Comparison of ENCODE assay signal across 28 cellular contexts in genomic region chr2:228866781-228867180, GRCh38.
"Had no signal": no experiment of that assay in that cellular context is flagged by ENCODE, and none has a peak within 500 bp of the region (broad histone marks: within the 10 kb centered on the region; RNA-seq: fewer than 3 reads in every experiment).

No MANE protein-coding gene starts in this region.

- DNase-seq: activated CD4-positive, alpha-beta memory T cell treated with anti-CD3 and anti-CD28 coated beads, Interleukin-2, amount 10 ng/mL, durations not matched to agents 7 days and 5 days; activated CD4-positive, alpha-beta T cell treated with anti-CD3 and anti-CD28 coated beads, Interleukin-2, amount 10 ng/mL, durations not matched to agents 7 days and 5 days; activated CD8-positive, alpha-beta memory T cell treated with anti-CD3 and anti-CD28 coated beads, Interleukin-2, amount 50 U/mL, for 48 hours; activated gamma-delta T cell; activated naive CD4-positive, alpha-beta T cell treated with anti-CD3 and anti-CD28 coated beads, Interleukin-2, amount 10 ng/mL, durations not matched to agents 7 days and 5 days; activated naive CD8-positive, alpha-beta T cell treated with anti-CD3 and anti-CD28 coated beads, Interleukin-2, amount 10 ng/mL, durations not matched to agents 7 days and 5 days; activated T-cell treated with anti-CD3 and anti-CD28 coated beads, Interleukin-2, amount 50 U/mL, for 24 hours; central memory CD4-positive, alpha-beta T cell; endodermal cell; head of caudate nucleus; hippocampal formation; left cardiac atrium; left ventricle myocardium superior; mucosa of descending colon; stimulated activated CD4-positive, alpha-beta T cell treated with anti-CD3 and anti-CD28 coated beads, Interleukin-2, amount 100 ng/mL, for 48 hours; stimulated activated naive CD8-positive, alpha-beta T cell treated with anti-CD3 and anti-CD28 coated beads, Interleukin-15, Interleukin-2, amounts not matched to agents 100 U/mL and 50 U/mL, for 24 hours; T-helper 9 cell; uterus; WERI-Rb-1 had no signal

- H3K9me3 ChIP-seq: breast epithelium, esophagus muscularis mucosa, gastroesophageal sphincter, mucosa of descending colon, thoracic aorta, uterus had no signal

- H3K27ac ChIP-seq: breast epithelium, esophagus muscularis mucosa, gastroesophageal sphincter, thoracic aorta, uterus, WERI-Rb-1 had no signal

- H3K4me1 ChIP-seq: breast epithelium, esophagus muscularis mucosa, gastroesophageal sphincter, uterus had no signal

- H3K36me3 Mint-ChIP-seq: activated naive CD4-positive, alpha-beta T cell treated with anti-CD3 and anti-CD28 coated beads, Interleukin-2, amount 10 ng/mL, durations not matched to agents 7 days and 5 days; activated naive CD8-positive, alpha-beta T cell treated with anti-CD3 and anti-CD28 coated beads, Interleukin-2, amount 10 ng/mL, durations not matched to agents 7 days and 5 days; natural killer cell treated with Interleukin-12 subunit alpha and Interleukin-12 subunit beta and Interleukin-15 and Interleukin-18, amount 100 ng/mL, for 72 hours; type B pancreatic cell had no signal

- H3K27me3 Mint-ChIP-seq: activated CD4-positive, alpha-beta memory T cell treated with anti-CD3 and anti-CD28 coated beads, Interleukin-2, amount 10 ng/mL, durations not matched to agents 7 days and 5 days; activated CD4-positive, alpha-beta T cell treated with anti-CD3 and anti-CD28 coated beads, Interleukin-2, amount 10 ng/mL, durations not matched to agents 7 days and 5 days; activated naive CD4-positive, alpha-beta T cell treated with anti-CD3 and anti-CD28 coated beads, Interleukin-2, amount 10 ng/mL, durations not matched to agents 7 days and 5 days; activated naive CD8-positive, alpha-beta T cell treated with anti-CD3 and anti-CD28 coated beads, Interleukin-2, amount 10 ng/mL, durations not matched to agents 7 days and 5 days; activated T-cell treated with anti-CD3 and anti-CD28 coated beads, Interleukin-2, amount 50 U/mL, for 24 hours; dendritic cell treated with granulocyte-macrophage colony-stimulating factor and Interleukin-4, amounts not matched to agents 40 ng/mL and 50 ng/mL, for 4 days; natural killer cell treated with Interleukin-12 subunit alpha and Interleukin-12 subunit beta and Interleukin-15 and Interleukin-18, amount 100 ng/mL, for 72 hours; type B pancreatic cell had no signal

- H3K36me3 ChIP-seq: breast epithelium, esophagus muscularis mucosa, gastroesophageal sphincter, thoracic aorta, uterus, WERI-Rb-1 had no signal

- H3K27ac Mint-ChIP-seq: activated CD4-positive, alpha-beta memory T cell treated with anti-CD3 and anti-CD28 coated beads, Interleukin-2, amount 10 ng/mL, durations not matched to agents 7 days and 5 days; activated CD4-positive, alpha-beta T cell treated with anti-CD3 and anti-CD28 coated beads, Interleukin-2, amount 10 ng/mL, durations not matched to agents 7 days and 5 days; activated naive CD4-positive, alpha-beta T cell treated with anti-CD3 and anti-CD28 coated beads, Interleukin-2, amount 10 ng/mL, durations not matched to agents 7 days and 5 days; activated naive CD8-positive, alpha-beta T cell treated with anti-CD3 and anti-CD28 coated beads, Interleukin-2, amount 10 ng/mL, durations not matched to agents 7 days and 5 days; activated T-cell treated with anti-CD3 and anti-CD28 coated beads, Interleukin-2, amount 50 U/mL, for 24 hours; dendritic cell treated with granulocyte-macrophage colony-stimulating factor and Interleukin-4, amounts not matched to agents 40 ng/mL and 50 ng/mL, for 4 days; endodermal cell; natural killer cell treated with Interleukin-12 subunit alpha and Interleukin-12 subunit beta and Interleukin-15 and Interleukin-18, amount 100 ng/mL, for 72 hours; type B pancreatic cell had no signal

- ATAC-seq: activated CD4-positive, CD25-positive, alpha-beta regulatory T cell treated with anti-CD3 and anti-CD28 coated beads, Interleukin-2, amount 50 U/mL, for 24 hours; gastroesophageal sphincter; left cardiac atrium; left ventricle myocardium superior; mucosa of descending colon; natural killer cell treated with Interleukin-12 subunit alpha and Interleukin-12 subunit beta and Interleukin-15 and Interleukin-18, amount 100 ng/mL, for 72 hours; right cardiac atrium; stimulated activated naive CD8-positive, alpha-beta T cell treated with anti-CD3 and anti-CD28 coated beads, Interleukin-15, Interleukin-2, amounts not matched to agents 100 U/mL and 50 U/mL, for 24 hours had no signal

- H3K4me3 Mint-ChIP-seq: activated CD4-positive, alpha-beta memory T cell treated with anti-CD3 and anti-CD28 coated beads, Interleukin-2, amount 10 ng/mL, durations not matched to agents 7 days and 5 days; activated CD4-positive, alpha-beta T cell treated with anti-CD3 and anti-CD28 coated beads, Interleukin-2, amount 10 ng/mL, durations not matched to agents 7 days and 5 days; activated naive CD4-positive, alpha-beta T cell treated with anti-CD3 and anti-CD28 coated beads, Interleukin-2, amount 10 ng/mL, durations not matched to agents 7 days and 5 days; activated naive CD8-positive, alpha-beta T cell treated with anti-CD3 and anti-CD28 coated beads, Interleukin-2, amount 10 ng/mL, durations not matched to agents 7 days and 5 days; activated T-cell treated with anti-CD3 and anti-CD28 coated beads, Interleukin-2, amount 50 U/mL, for 24 hours; dendritic cell treated with granulocyte-macrophage colony-stimulating factor and Interleukin-4, amounts not matched to agents 40 ng/mL and 50 ng/mL, for 4 days; endodermal cell; natural killer cell treated with Interleukin-12 subunit alpha and Interleukin-12 subunit beta and Interleukin-15 and Interleukin-18, amount 100 ng/mL, for 72 hours; type B pancreatic cell had no signal

- H3K27me3 ChIP-seq: breast epithelium, esophagus muscularis mucosa, gastroesophageal sphincter, uterus had no signal

- H3K9me3 Mint-ChIP-seq: type B pancreatic cell had no signal

- H3K4me3 ChIP-seq: breast epithelium, esophagus muscularis mucosa, gastroesophageal sphincter, mucosa of descending colon, thoracic aorta, uterus had no signal

- H3K4me1 Mint-ChIP-seq: activated CD4-positive, alpha-beta memory T cell treated with anti-CD3 and anti-CD28 coated beads, Interleukin-2, amount 10 ng/mL, durations not matched to agents 7 days and 5 days; activated CD4-positive, alpha-beta T cell treated with anti-CD3 and anti-CD28 coated beads, Interleukin-2, amount 10 ng/mL, durations not matched to agents 7 days and 5 days; activated naive CD4-positive, alpha-beta T cell treated with anti-CD3 and anti-CD28 coated beads, Interleukin-2, amount 10 ng/mL, durations not matched to agents 7 days and 5 days; activated naive CD8-positive, alpha-beta T cell treated with anti-CD3 and anti-CD28 coated beads, Interleukin-2, amount 10 ng/mL, durations not matched to agents 7 days and 5 days had no signal
